ENCODE assay signal across 14 cellular contexts in genomic region chr5:83095973-83096539, GRCh38. TPM values are rescaled to one million over a fixed set of nuclear protein-coding genes. Genes with fewer than 3 reads are reported as not detected.
A peak's percentile ranks its signal among the peaks of the same experiment; 100 is the strongest.
DNase-seq lines count a peak whose midpoint lies in the region; ATAC-seq and TF ChIP-seq lines count a peak whose summit lies in the region.
"Had no signal": no experiment of that assay in that cellular context is flagged by ENCODE, and none has a peak within 500 bp of the region (broad histone marks: within the 10 kb centered on the region; RNA-seq: fewer than 3 reads in every experiment).

No MANE protein-coding gene starts in this region.

- peaks cover 13% of the 10 kb centered on the region for H3K4me1 Mint-ChIP-seq in activated T-helper 17 cell treated with anti-CD3 and anti-CD28 coated beads, Interleukin-2, amount 50 U/mL, for 72 hours
- H3K4me1 Mint-ChIP-seq in WTC11 = peaks cover 19% of the 10 kb centered on the region

- H3K4me1 ChIP-seq in heart right ventricle (peaks cover 0 to 26% (median 13%) of the 10 kb centered on the region in 9 donors), right atrium auricular region (peaks cover 0 to 5% of the 10 kb centered on the region in 2 donors), vagina (no peaks in the 10 kb centered on the region)

- 79 to 91% methylated on average over 5 of the region's 5 CpGs for WGBS in heart right ventricle, 2 donors

- TF ChIP-seq POLR2A in vagina (IDR thresholded peaks at IDR 0.05) = no peak

- H3K36me3 ChIP-seq in heart right ventricle = no peaks in the 10 kb centered on the region
- no peaks in the 10 kb centered on the region for H3K36me3 ChIP-seq in right atrium auricular region
- no peaks in the 10 kb centered on the region for H3K36me3 ChIP-seq in vagina

- POLR2A ChIA-PET in WTC11 (lab: Charles Lee) = no interaction called here

- ATAC-seq in heart right ventricle (peak in 7 of 8 donors; percentile 14 to 90 (median 63)), WTC11 (no peak), GM21717 (IDR thresholded peaks at IDR 0.05; ENCODE audit: unreplicated experiment) (no peak)
- peak; percentile 49 for ATAC-seq in activated T-helper 17 cell treated with anti-CD3 and anti-CD28 coated beads, Interleukin-2, amount 50 U/mL, for 72 hours (replicated peaks)

- no peak for TF ChIP-seq CTCF in heart right ventricle (IDR thresholded peaks at IDR 0.05)
- TF ChIP-seq CTCF in right atrium auricular region (IDR thresholded peaks at IDR 0.05) = no peak
- no peak for TF ChIP-seq CTCF in WTC11 (IDR thresholded peaks at IDR 0.05)
- no peak for TF ChIP-seq CTCF in vagina (IDR thresholded peaks at IDR 0.05)

- H3K27ac ChIP-seq in heart right ventricle (peak overlapping the region in 1 of 10 donors; percentile 11), right atrium auricular region (peak overlapping the region in 1 of 2 donors; percentile 49), vagina (no peak overlapping the region)
- H3K27ac ChIP-seq: epithelial cell of prostate had no signal

- no peaks in the 10 kb centered on the region for H3K36me3 Mint-ChIP-seq in activated T-helper 17 cell treated with anti-CD3 and anti-CD28 coated beads, Interleukin-2, amount 50 U/mL, for 72 hours (ENCODE audit: low read depth)
- peaks cover 39% of the 10 kb centered on the region for H3K36me3 Mint-ChIP-seq in WTC11

- DNase-seq in heart right ventricle (no peak), right atrium auricular region (ENCODE audit: low spot score) (no peak), iPS-NIHi11 (ENCODE audit: low spot score) (peak; percentile 9), NCI-H1417 (lab: John Stamatoyannopoulos, UW) (no peak), WTC11 (ENCODE audit: low spot score) (no peak), vagina (ENCODE audit: extremely low spot score in 2 of 2) (no peak)
- DNase-seq: activated B cell treated with CpG ODN at 0.5 μM for 24 hours; activated naive CD4-positive, alpha-beta T cell treated with anti-CD3 and anti-CD28 coated beads, Interleukin-2, amount 10 ng/mL, durations not matched to agents 7 days and 5 days; NCI-H526; stimulated activated CD4-positive, alpha-beta T cell treated with anti-CD3 and anti-CD28 coated beads, Interleukin-4, amount 100 ng/mL, for 24 hours had no signal

- H3K9me3 Mint-ChIP-seq in activated T-helper 17 cell treated with anti-CD3 and anti-CD28 coated beads, Interleukin-2, amount 50 U/mL, for 72 hours = no peaks in the 10 kb centered on the region
- H3K9me3 Mint-ChIP-seq in WTC11 = peaks cover 34% of the 10 kb centered on the region

- H3K9me3 ChIP-seq in heart right ventricle (peaks cover 0 to 38% (median 15%) of the 10 kb centered on the region in 11 donors), right atrium auricular region (peaks cover 0 to 24% of the 10 kb centered on the region in 2 donors), vagina (no peaks in the 10 kb centered on the region)

- H3K4me3 ChIP-seq in heart right ventricle = no peak overlapping the region
- H3K4me3 ChIP-seq in right atrium auricular region = no peak overlapping the region
- no peak overlapping the region for H3K4me3 ChIP-seq in vagina

- intact Hi-C loops in heart right ventricle (cut with DNase I) = loop anchor here in 1 of 10 donors (10.0 kb wide), 1 partner anchor 309 kb away; no protein-coding TSS in a partner anchor
- intact Hi-C loops in vagina (cut with DNase I) = no loop called here

- H3K27me3 ChIP-seq in heart right ventricle (no peaks in the 10 kb centered on the region), right atrium auricular region (no peaks in the 10 kb centered on the region), vagina (no peaks in the 10 kb centered on the region)

- H3K27me3 Mint-ChIP-seq in activated T-helper 17 cell treated with anti-CD3 and anti-CD28 coated beads, Interleukin-2, amount 50 U/mL, for 72 hours = no peaks in the 10 kb centered on the region
- 0 out of 2 replicates have a peak, but pooled peaks cover 2% of the 10 kb centered on the region for H3K27me3 Mint-ChIP-seq in WTC11 (ENCODE audit: low read depth)
- H3K27me3 Mint-ChIP-seq: activated B cell treated with CpG ODN at 0.5 μM for 24 hours; activated naive CD4-positive, alpha-beta T cell treated with anti-CD3 and anti-CD28 coated beads, Interleukin-2, amount 10 ng/mL, durations not matched to agents 7 days and 5 days; type B pancreatic cell had no signal

- H3K27ac Mint-ChIP-seq in activated T-helper 17 cell treated with anti-CD3 and anti-CD28 coated beads, Interleukin-2, amount 50 U/mL, for 72 hours = no peak overlapping the region
- no peak overlapping the region for H3K27ac Mint-ChIP-seq in WTC11
- H3K27ac Mint-ChIP-seq: activated B cell treated with CpG ODN at 0.5 μM for 24 hours; activated naive CD4-positive, alpha-beta T cell treated with anti-CD3 and anti-CD28 coated beads, Interleukin-2, amount 10 ng/mL, durations not matched to agents 7 days and 5 days; type B pancreatic cell had no signal

- CTCF ChIA-PET in WTC11 (lab: Charles Lee) = no interaction called here

- no peak overlapping the region for H3K4me3 Mint-ChIP-seq in activated T-helper 17 cell treated with anti-CD3 and anti-CD28 coated beads, Interleukin-2, amount 50 U/mL, for 72 hours
- no peak overlapping the region for H3K4me3 Mint-ChIP-seq in WTC11
- H3K4me3 Mint-ChIP-seq: activated B cell treated with CpG ODN at 0.5 μM for 24 hours; activated naive CD4-positive, alpha-beta T cell treated with anti-CD3 and anti-CD28 coated beads, Interleukin-2, amount 10 ng/mL, durations not matched to agents 7 days and 5 days; type B pancreatic cell had no signal

TF ChIP-seq in WTC11, 78 proteins besides CTCF, POLR2A, EP300 and RAD21:
- TF ChIP-seq SMAD4 (CRISPR knock-in tag; IDR thresholded peaks at IDR 0.05) = no peak
- TF ChIP-seq ATF6 (CRISPR knock-in tag; IDR thresholded peaks at IDR 0.05) = no peak

RNA-seq across cellular contexts. Expression of gene XRCC4, which starts 18.7 kb away (rescaled TPM):
- total RNA-seq in heart right ventricle (10 to 100 TPM in 2 of 10 donors, 1 to 10 TPM in 8; 4.0 to 10.7 (median 6.8) TPM), right atrium auricular region (1 to 10 TPM; 6.4 to 6.8 TPM), WTC11 (2021) (12.0 to 13.5 TPM (median 12.8 TPM) in 3 replicates), vagina (5.4 TPM)
- 10 to 100 TPM in 1 of 2 donors, 1 to 10 TPM in 1; 3.6 to 14.4 TPM for polyA plus RNA-seq in heart right ventricle
- total RNA-seq in activated T-helper 17 cell treated with anti-CD3 and anti-CD28 coated beads, Interleukin-2, amount 50 U/mL, for 72 hours = 10 to 100 TPM; 11.3 to 12.4 TPM

RNA-seq across cellular contexts. Expression of gene TMEM167A, which starts 18.9 kb away (rescaled TPM):
- total RNA-seq in heart right ventricle = 10 to 100 TPM; 35.5 to 53.5 (median 44.5) TPM
- polyA plus RNA-seq in heart right ventricle = 10 to 100 TPM; 17.6 to 34.5 TPM
- 10 to 100 TPM; 31.7 to 50.1 TPM for total RNA-seq in right atrium auricular region
- 10 to 100 TPM; 60.4 to 83.7 TPM for total RNA-seq in activated T-helper 17 cell treated with anti-CD3 and anti-CD28 coated beads, Interleukin-2, amount 50 U/mL, for 72 hours
- total RNA-seq in WTC11 (2021) = 143 to 165 TPM (median 146 TPM) in 3 replicates
- 22.3 TPM for total RNA-seq in vagina

Comparison
In these comparisons a context has a peak if more than half of its experiments do, and no peak if none do; other contexts are left out.
1. ATAC-seq: peak in heart right ventricle (7 of 8) and activated T-helper 17 cell treated with anti-CD3 and anti-CD28 coated beads, Interleukin-2, amount 50 U/mL, for 72 hours (single experiment); none in WTC11 (single experiment) and GM21717 (single experiment).